ENCODE assay signal across 8 cellular contexts in genomic region chr12:130775953-130776856, GRCh38.
DNase-seq lines count a peak whose midpoint lies in the region; ATAC-seq and TF ChIP-seq lines count a peak whose summit lies in the region.

No MANE protein-coding gene starts in this region.

- no peak for TF ChIP-seq EP300 in SK-N-SH (IDR thresholded peaks at IDR 0.05; ENCODE audit: borderline replicate concordance in 1 of 2, low read depth in 1 of 2, low read length in 1 of 2)

- TF ChIP-seq RAD21 in SK-N-SH (IDR thresholded peaks at IDR 0.05; ENCODE audit: low read length), result no peak

- no peaks in the 10 kb centered on the region for H3K9me2 ChIP-seq in SK-N-SH
- no peaks in the 10 kb centered on the region for H3K9me2 ChIP-seq in PC-3 (replicated peaks; ENCODE audit: low read length)

- H3K27me3 ChIP-seq in SK-N-SH (ENCODE audit: insufficient read depth) (no peaks in the 10 kb centered on the region), PC-3 (ENCODE audit: low read length) (peaks cover 16% of the 10 kb centered on the region), osteoblast (ENCODE audit: insufficient read depth, low read length) (no peaks in the 10 kb centered on the region), testis (no peaks in the 10 kb centered on the region)

- H3K27me3 Mint-ChIP-seq in glutamatergic neuron (ENCODE audit: unreplicated experiment), result peaks cover 14% of the 10 kb centered on the region

- CTCF ChIA-PET in SK-N-SH (lab: Yijun Ruan, JAX), result no interaction called here
- CTCF ChIA-PET in PC-3 (lab: Charles Lee), result no interaction called here

- H3F3A ChIP-seq in SK-N-SH (replicated peaks; ENCODE audit: insufficient read depth), result no peaks in the 10 kb centered on the region
- no peaks in the 10 kb centered on the region for H3F3A ChIP-seq in PC-3 (ENCODE audit: low read length, unreplicated experiment)

- peak overlapping the region; percentile 65 for H3K27ac Mint-ChIP-seq in glutamatergic neuron (ENCODE audit: unreplicated experiment)

- H3K4me2 ChIP-seq in SK-N-SH (no peak overlapping the region), PC-3 (ENCODE audit: low read length) (peak overlapping the region; percentile 85), osteoblast (ENCODE audit: insufficient read depth, low read length) (peak overlapping the region; percentile 81)

- H4K20me1 ChIP-seq in SK-N-SH (ENCODE audit: insufficient read depth) (no peaks in the 10 kb centered on the region), PC-3 (ENCODE audit: low read length) (no peaks in the 10 kb centered on the region), osteoblast (ENCODE audit: insufficient read depth, low read length) (no peaks in the 10 kb centered on the region)

- no peaks in the 10 kb centered on the region for H3K79me2 ChIP-seq in SK-N-SH (ENCODE audit: insufficient read depth)
- no peaks in the 10 kb centered on the region for H3K79me2 ChIP-seq in PC-3 (ENCODE audit: low read length)
- no peaks in the 10 kb centered on the region for H3K79me2 ChIP-seq in osteoblast (ENCODE audit: insufficient read depth, low read length)

- H3K4me1 ChIP-seq in SK-N-SH (ENCODE audit: control insufficient read depth in 1 of 2, insufficient read depth in 2 of 2, low read depth in 1 of 2, low read length in 1 of 2) (no peaks in the 10 kb centered on the region; a peak in 1 of 4 replicates), PC-3 (ENCODE audit: insufficient read depth, low read length) (peaks cover 16% of the 10 kb centered on the region), osteoblast (ENCODE audit: insufficient read depth, low read length) (peaks cover 12% of the 10 kb centered on the region), testis (peaks cover 11% of the 10 kb centered on the region)

- peaks cover 10% of the 10 kb centered on the region for H3K4me1 Mint-ChIP-seq in glutamatergic neuron (ENCODE audit: low read depth, unreplicated experiment)

- no peaks in the 10 kb centered on the region for H3K36me3 ChIP-seq in SK-N-SH (replicated peaks in 1 of 2; ENCODE audit: control insufficient read depth in 1 of 2, insufficient read depth in 2 of 2, low read length in 1 of 2)
- H3K36me3 ChIP-seq in PC-3 (ENCODE audit: low read depth, low read length), result no peaks in the 10 kb centered on the region
- no peaks in the 10 kb centered on the region for H3K36me3 ChIP-seq in osteoblast (ENCODE audit: insufficient read depth, low read length)
- no peaks in the 10 kb centered on the region for H3K36me3 ChIP-seq in testis (ENCODE audit: low read depth, missing control alignments)

- no peak overlapping the region for H3K27ac ChIP-seq in SK-N-SH (ENCODE audit: low read depth in 2 of 2, low read length in 1 of 2)
- H3K27ac ChIP-seq in PC-3 (ENCODE audit: low read length), result no peak overlapping the region
- H3K27ac ChIP-seq in osteoblast (ENCODE audit: low read depth, low read length), result no peak overlapping the region
- no peak overlapping the region for H3K27ac ChIP-seq in testis

- peaks cover 14% of the 10 kb centered on the region for H3K9me3 Mint-ChIP-seq in glutamatergic neuron (ENCODE audit: unreplicated experiment)

- H2AFZ ChIP-seq in SK-N-SH (ENCODE audit: low read depth), result no peak overlapping the region
- H2AFZ ChIP-seq in PC-3 (ENCODE audit: low read length), result peak overlapping the region; percentile 75
- H2AFZ ChIP-seq in osteoblast (ENCODE audit: low read length), result peak overlapping the region; percentile 23

- TF ChIP-seq POLR2A in testis (IDR thresholded peaks at IDR 0.05), result no peak

- 76% methylated on average over 30 of the region's 41 CpGs for WGBS in SK-N-SH (ENCODE audit: low lambda C conversion rate)
- 3 to 5% methylated on average over 36 to 38 of the region's 41 CpGs for WGBS in testis, 2 donors

- intact Hi-C loops in PC-3 (cut with micrococcal nuclease) (loop anchor here (1.0 to 5.0 kb wide), 2 partner anchors 23 to 41 kb away; no protein-coding TSS in a partner anchor), testis (cut with DNase I; ENCODE audit: low total_unique reads) (no loop called here)

- peaks cover 14% of the 10 kb centered on the region for H3K36me3 Mint-ChIP-seq in glutamatergic neuron (ENCODE audit: unreplicated experiment)

- TF ChIP-seq CTCF in SK-N-SH (IDR thresholded peaks at IDR 0.05) (no peak), PC-3 (conservative IDR thresholded peaks at IDR 0.05; ENCODE audit: low read depth, low read length) (no peak), glutamatergic neuron (IDR thresholded peaks at IDR 0.05; ENCODE audit: partially characterized antibody, unreplicated experiment) (no peak), osteoblast (IDR thresholded peaks at IDR 0.05; ENCODE audit: extremely low read depth, low read depth, low read length) (no peak), testis (IDR thresholded peaks at IDR 0.05) (no peak)

- H3K4me3 Mint-ChIP-seq in glutamatergic neuron (ENCODE audit: unreplicated experiment), result peak overlapping the region; percentile 39

- BruUV-seq in PC-3 (replicated peaks; lab: Mats Ljungman, UMichigan), result no TSS peak

- POLR2A ChIA-PET in SK-N-SH (lab: Yijun Ruan, JAX) (no interaction called here), PC-3 (lab: Charles Lee; ENCODE audit: unreplicated experiment) (no interaction called here)

- ATAC-seq in SK-N-SH treated with all-trans-retinoic acid at 6 μM for 48 hours (peak; percentile 70), PC-3 (peak; percentile 93), HG03175 (IDR thresholded peaks at IDR 0.05; ENCODE audit: unreplicated experiment) (no peak)

- H3K9me3 ChIP-seq in SK-N-SH (no peaks in the 10 kb centered on the region), PC-3 (ENCODE audit: low read length) (no peaks in the 10 kb centered on the region), osteoblast (ENCODE audit: low read depth, low read length) (no peaks in the 10 kb centered on the region), testis (no peaks in the 10 kb centered on the region)

- no peak for DNase-seq in SK-N-SH
- DNase-seq in PC-3, result peak; percentile 88
- peak; percentile 78 for DNase-seq in activated naive CD4-positive, alpha-beta T cell treated with anti-CD3 and anti-CD28 coated beads, Interleukin-2, amount 50 U/mL, for 16 hours
- peak; percentile 57 for DNase-seq in glutamatergic neuron
- DNase-seq in osteoblast (ENCODE audit: insufficient read length, low spot score, missing footprints), result peak; percentile 98
- peak; percentile 67 for DNase-seq in testis

- no peak overlapping the region for H3K4me3 ChIP-seq in SK-N-SH (ENCODE audit: low read depth in 2 of 2, low read length in 1 of 2)
- peak overlapping the region; percentile 59 for H3K4me3 ChIP-seq in PC-3 (ENCODE audit: low read length)
- H3K4me3 ChIP-seq in osteoblast (ENCODE audit: insufficient read depth, low read length), result peak overlapping the region; percentile 57
- H3K4me3 ChIP-seq in testis, result peak overlapping the region in 1 of 2 donors; percentile 31

- no peak overlapping the region for H3K9ac ChIP-seq in SK-N-SH
- no peak overlapping the region for H3K9ac ChIP-seq in PC-3 (ENCODE audit: low read length)

TF ChIP-seq in SK-N-SH treated with all-trans-retinoic acid at 6 μM for 48 hours, 23 proteins besides CTCF, POLR2A, EP300 and RAD21 (continues in another document):
- no peak for TF ChIP-seq OSR1 (CRISPR knock-in tag; IDR thresholded peaks at IDR 0.05)
- TF ChIP-seq CSDC2 (CRISPR knock-in tag; IDR thresholded peaks at IDR 0.05), result no peak
- no peak for TF ChIP-seq BACH2 (CRISPR knock-in tag; IDR thresholded peaks at IDR 0.05; ENCODE audit: borderline replicate concordance)
- no peak for TF ChIP-seq ZNF565 (CRISPR knock-in tag; conservative IDR thresholded peaks at IDR 0.05; ENCODE audit: low read depth)
- TF ChIP-seq ZFP30 (CRISPR knock-in tag; IDR thresholded peaks at IDR 0.05), result no peak
- TF ChIP-seq RARB (CRISPR knock-in tag; IDR thresholded peaks at IDR 0.05), result no peak
- no peak for TF ChIP-seq TCF4 (CRISPR knock-in tag; IDR thresholded peaks at IDR 0.05; ENCODE audit: borderline replicate concordance)
- TF ChIP-seq ZC3H10 (CRISPR knock-in tag; IDR thresholded peaks at IDR 0.05), result no peak
- no peak for TF ChIP-seq TOX (CRISPR knock-in tag; IDR thresholded peaks at IDR 0.05; ENCODE audit: borderline replicate concordance)

TF ChIP-seq in SK-N-SH, 30 proteins besides CTCF, POLR2A, EP300 and RAD21 (continues in another document):
- TF ChIP-seq FOXM1 (IDR thresholded peaks at IDR 0.05; ENCODE audit: low read depth) (no peak), ZBTB33 (IDR thresholded peaks at IDR 0.05; ENCODE audit: borderline replicate concordance, low read depth) (no peak), EZH2phosphoT487 (IDR thresholded peaks at IDR 0.05; ENCODE audit: borderline replicate concordance, low read depth) (no peak), ELF1 (IDR thresholded peaks at IDR 0.05) (no peak), JUND (IDR thresholded peaks at IDR 0.05) (no peak), FOXJ3 (CRISPR knock-in tag; IDR thresholded peaks at IDR 0.05) (no peak), FOSL2 (IDR thresholded peaks at IDR 0.05; ENCODE audit: borderline replicate concordance, low read depth) (no peak), SIN3A (IDR thresholded peaks at IDR 0.05; ENCODE audit: borderline replicate concordance, low read depth, low read length) (no peak), RCOR1 (IDR thresholded peaks at IDR 0.05; ENCODE audit: low read length) (no peak), SMC3 (IDR thresholded peaks at IDR 0.05; ENCODE audit: low read depth, low read length) (no peak), USF2 (IDR thresholded peaks at IDR 0.05; ENCODE audit: borderline replicate concordance, low read depth, low read length) (no peak), NFIC (IDR thresholded peaks at IDR 0.05; ENCODE audit: borderline replicate concordance) (no peak)

Comparison
In these comparisons a context has a peak if more than half of its experiments do, and no peak if none do; other contexts are left out.
1. H3K4me3 ChIP-seq: peak in PC-3 (single experiment) and osteoblast (single experiment); none in SK-N-SH (0 of 2).